In the genomic region with DNA sequence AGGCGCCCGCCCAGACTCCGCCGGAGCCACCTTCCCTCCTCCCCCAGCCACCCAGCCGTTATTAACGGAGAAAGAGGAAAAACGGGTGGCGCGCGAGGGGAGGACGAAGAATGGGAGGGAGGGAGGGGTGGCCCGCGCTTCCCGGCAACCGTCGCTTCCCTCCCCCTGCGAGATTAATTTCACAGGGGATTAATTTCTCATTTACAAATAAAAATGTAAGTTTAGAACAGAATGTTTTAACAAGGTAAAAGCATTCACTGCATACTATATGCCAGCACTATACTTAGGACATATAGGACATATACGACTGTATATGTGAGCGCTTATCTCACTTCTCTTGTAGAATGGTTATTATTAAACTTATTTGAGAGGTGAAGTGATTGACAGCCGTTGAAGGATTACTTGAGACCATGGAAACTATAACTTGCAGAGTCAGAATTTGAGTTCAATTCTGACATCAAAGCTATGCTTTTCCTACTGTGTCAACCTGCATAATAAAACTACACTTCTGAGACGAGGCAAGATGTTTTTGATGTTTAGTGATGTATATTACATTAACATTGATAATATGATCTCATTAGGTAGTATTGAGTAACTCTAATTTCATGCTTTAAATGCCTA, we compare ENCODE assay signal across 8 cellular contexts.
DNase-seq lines count a peak whose midpoint lies in the region; ATAC-seq, FAIRE-seq and TF ChIP-seq lines count a peak whose summit lies in the region.
"Not testable (repeated sequence)": the region's sequence is repeated elsewhere in the genome, so short reads cannot be mapped to it uniquely, and the experiment has no call there.

No MANE protein-coding gene starts in this region.

- WGBS in GM12878 (ENCODE audit: insufficient coverage, insufficient replicate concordance, low lambda C conversion rate, missing lambda C conversion rate) = 3% methylated on average over 18 of the region's 21 CpGs
- 1 to 2% (median 2%) methylated on average over 11 to 20 of the region's 21 CpGs for WGBS in small intestine, 3 donors

- not testable (repeated sequence) for H3K27ac ChIP-seq in GM12878 (ENCODE audit: control insufficient read depth, insufficient read depth)
- H3K27ac ChIP-seq in small intestine (ENCODE audit: low read depth in 1 of 2, low read length in 1 of 2) = peak overlapping the region; percentile 97 to 98

- in situ Hi-C loops in GM12878 (cut with MboI) = not testable (repeated sequence)

- TF ChIP-seq CTCF in AG04449 (IDR thresholded peaks at IDR 0.05; ENCODE audit: insufficient read depth, low read length, missing control alignments); GM12878 (IDR thresholded peaks at IDR 0.05 in 2 of 3, conservative IDR thresholded peaks at IDR 0.05 in 1 of 3; ENCODE audit: control insufficient read depth in 2 of 3, extremely low read depth in 1 of 3, insufficient read depth in 1 of 3, low read depth in 3 of 3, low read length in 3 of 3); mucosa of descending colon (IDR thresholded peaks at IDR 0.05): not testable (repeated sequence)

- H3K36me3 ChIP-seq in GM12878 (ENCODE audit: control insufficient read depth in 2 of 2, insufficient read depth in 2 of 2, low read length in 1 of 2); mucosa of descending colon (ENCODE audit: low read depth); small intestine (ENCODE audit: control insufficient read depth in 2 of 2, insufficient read depth in 2 of 2, low read length in 2 of 2): not testable (repeated sequence)

- H3K4me2 ChIP-seq in GM12878 (ENCODE audit: control insufficient read depth, insufficient read depth) = peak overlapping the region; percentile 74; the same call in 1 of the 2 replicates

- POLR2A ChIA-PET in AG04449 (lab: Yijun Ruan, JAX); GM12878 (lab: Charles Lee): not testable (repeated sequence)

- TF ChIP-seq EP300 in GM12878 (IDR thresholded peaks at IDR 0.05; ENCODE audit: borderline replicate concordance in 1 of 2, control insufficient read depth in 1 of 2, low read depth in 2 of 2, low read length in 2 of 2) = not testable (repeated sequence)

- H3K79me2 ChIP-seq in GM12878 (ENCODE audit: control insufficient read depth, insufficient read depth, low read length) = not testable (repeated sequence)

- H3K4me1 ChIP-seq in GM12878 (ENCODE audit: control insufficient read depth, insufficient read depth, low read length); mucosa of descending colon (ENCODE audit: low read depth); small intestine (ENCODE audit: control insufficient read depth in 2 of 2, insufficient read depth in 1 of 2, low read depth in 1 of 2, low read length in 1 of 2): not testable (repeated sequence)

- DNase-seq in AG04449 (ENCODE audit: low read depth, low spot score); GM12878 (ENCODE audit: low read depth, low spot score); mucosa of descending colon: not testable (repeated sequence)
- DNase-seq in NCI-H1417 (lab: John Stamatoyannopoulos, UW) (peak in 2 of 3 experiments; percentile 43 to 88), SW480 (ENCODE audit: low spot score) (peak; percentile 16), germinal center (ENCODE audit: low spot score) (peak; percentile 1), small intestine (peak; percentile 12)

- BruUV-seq in GM12878 (replicated peaks; lab: Mats Ljungman, UMichigan) = not testable (repeated sequence)

- H2AFZ ChIP-seq in GM12878 (ENCODE audit: control insufficient read depth, low read depth, low read length) = not testable (repeated sequence)

- peak; percentile 10 for ATAC-seq in GM21529 (IDR thresholded peaks at IDR 0.05; ENCODE audit: unreplicated experiment)
- ATAC-seq in GM12878 = peak; percentile 36
- ATAC-seq in mucosa of descending colon = peak; percentile 1

- TF ChIP-seq POLR2A in GM12878 (IDR thresholded peaks at IDR 0.05; ENCODE audit: low read depth, low read length) = not testable (repeated sequence)

- not testable (repeated sequence) for H3K9me3 ChIP-seq in GM12878 (replicated peaks; ENCODE audit: control insufficient read depth, insufficient read depth, low read length); mucosa of descending colon; small intestine (ENCODE audit: control insufficient read depth, low read depth)

- CTCF ChIA-PET in AG04449 (lab: Yijun Ruan, JAX); GM12878 (lab: Yijun Ruan, JAX): not testable (repeated sequence)

- SMC1A ChIA-PET in GM12878 (lab: Charles Lee; ENCODE audit: uncharacterized antibody, unreplicated experiment) = not testable (repeated sequence)

- not testable (repeated sequence) for FAIRE-seq in GM12878 (lab: Jason Lieb, UNC); small intestine (lab: Jason Lieb, UNC)

- not testable (repeated sequence) for H3K27me3 ChIP-seq in GM12878 (replicated peaks in 1 of 2; ENCODE audit: control insufficient read depth in 2 of 2, insufficient read depth in 2 of 2, low read length in 1 of 2); small intestine (ENCODE audit: control insufficient read depth in 2 of 2, insufficient read depth in 2 of 2, low read length in 2 of 2)

- H3K4me3 ChIP-seq in AG04449 (ENCODE audit: low read depth, low read length) (peak overlapping the region; percentile 69), mucosa of descending colon (peak overlapping the region; percentile 72), small intestine (ENCODE audit: low read depth in 1 of 2, low read length in 2 of 2) (peak overlapping the region; percentile 73 to 84)
- H3K4me3 ChIP-seq in GM12878 = not testable (repeated sequence)

- H4K20me1 ChIP-seq in GM12878 (ENCODE audit: control insufficient read depth, insufficient read depth) = not testable (repeated sequence)

- not testable (repeated sequence) for H3K9ac ChIP-seq in GM12878 (ENCODE audit: control insufficient read depth, insufficient read depth, low read length)

- TF ChIP-seq RAD21 in GM12878 (IDR thresholded peaks at IDR 0.05; ENCODE audit: insufficient read depth, low read depth, low read length) = not testable (repeated sequence)

- intact Hi-C loops in GM12878 (cut with micrococcal nuclease; ENCODE audit: unreplicated experiment); mucosa of descending colon (cut with DNase I, micrococcal nuclease): not testable (repeated sequence)

- RAD21 ChIA-PET in GM12878 (lab: Charles Lee; ENCODE audit: unreplicated experiment) = interaction anchor here (0.7 kb wide), 1 partner anchor 1755 kb away, joined by 3 read pairs; no protein-coding TSS in a partner anchor
